Comparison of ENCODE assay signal across 16 cellular contexts in genomic region chr6:128241221-128241620, GRCh38.
DNase-seq lines count a peak whose midpoint lies in the region; ATAC-seq and TF ChIP-seq lines count a peak whose summit lies in the region.
"Had no signal": no experiment of that assay in that cellular context is flagged by ENCODE, and none has a peak within 500 bp of the region (broad histone marks: within the 10 kb centered on the region; RNA-seq: fewer than 3 reads in every experiment).

No MANE protein-coding gene starts in this region.

- H3K9me3 Mint-ChIP-seq in memory B cell: no peaks in the 10 kb centered on the region
- no peaks in the 10 kb centered on the region for H3K9me3 Mint-ChIP-seq in Caco-2 (ENCODE audit: unreplicated experiment)

- peak; percentile 9 to 11 for DNase-seq in memory B cell (ENCODE audit: low spot score in 2 of 2)
- DNase-seq in testis: no peak
- no peak for DNase-seq in activated naive CD4-positive, alpha-beta T cell treated with Interleukin-2 at 50 U/mL for 16 hours
- DNase-seq in hepatocyte (ENCODE audit: low spot score): no peak
- no peak for DNase-seq in Caco-2
- DNase-seq: adrenal gland, heart left ventricle, kidney glomerular epithelial cell, NCI-H1105 treated with DMSO at 0.1 percent for 48 hours, NCI-H345 had no signal

- no TSS peak for BruUV-seq in Caco-2 (replicated peaks; lab: Mats Ljungman, UMichigan)

- no peaks in the 10 kb centered on the region for H4K20me1 ChIP-seq in hepatocyte (ENCODE audit: insufficient read depth, poor library complexity, severe bottlenecking)

- H3K9me3 ChIP-seq in testis (no peaks in the 10 kb centered on the region), hepatocyte (ENCODE audit: low read depth) (no peaks in the 10 kb centered on the region), Caco-2 (no peaks in the 10 kb centered on the region)
- H3K9me3 ChIP-seq: adrenal gland, heart left ventricle had no signal

- H3K4me1 Mint-ChIP-seq in memory B cell (peaks cover 12% of the 10 kb centered on the region), Caco-2 (ENCODE audit: low read depth, unreplicated experiment) (peaks cover 15% of the 10 kb centered on the region)

- H3K4me3 ChIP-seq in testis (no peak overlapping the region), hepatocyte (no peak overlapping the region), Caco-2 (ENCODE audit: low read depth, low read length) (no peak overlapping the region)
- H3K4me3 ChIP-seq: adrenal gland, heart left ventricle had no signal

- WGBS in testis, 2 donors: 81 to 92% methylated on average over 3 of the region's 3 CpGs
- WGBS in hepatocyte (ENCODE audit: low lambda C conversion rate, missing lambda C conversion rate): 81% methylated on average over 3 of the region's 3 CpGs

- peaks cover 3% of the 10 kb centered on the region for H3K36me3 Mint-ChIP-seq in memory B cell
- peaks cover 18% of the 10 kb centered on the region for H3K36me3 Mint-ChIP-seq in Caco-2 (ENCODE audit: insufficient read depth, unreplicated experiment)

- POLR2A ChIA-PET in Caco-2 (lab: Charles Lee): no interaction called here

- intact Hi-C loops in testis (cut with DNase I; ENCODE audit: low total_unique reads): no loop called here
- intact Hi-C loops in Caco-2 (cut with micrococcal nuclease; ENCODE audit: unreplicated experiment): no loop called here

- no peaks in the 10 kb centered on the region for H3K36me3 ChIP-seq in testis (ENCODE audit: low read depth, missing control alignments)
- no peaks in the 10 kb centered on the region for H3K36me3 ChIP-seq in hepatocyte (replicated peaks; ENCODE audit: insufficient read depth, low read depth)
- no peaks in the 10 kb centered on the region for H3K36me3 ChIP-seq in Caco-2 (ENCODE audit: control insufficient read depth, insufficient read depth, low read length)
- H3K36me3 ChIP-seq: adrenal gland, heart left ventricle had no signal

- H3K27ac ChIP-seq in testis (no peak overlapping the region), hepatocyte (no peak overlapping the region)
- H3K27ac ChIP-seq: adrenal gland, epithelial cell of prostate had no signal

- TF ChIP-seq POLR2A in testis (IDR thresholded peaks at IDR 0.05): no peak

- TF ChIP-seq CTCF in testis (IDR thresholded peaks at IDR 0.05) (no peak), hepatocyte (IDR thresholded peaks at IDR 0.05; ENCODE audit: poor library complexity) (no peak), Caco-2 (IDR thresholded peaks at IDR 0.05; ENCODE audit: insufficient read depth in 1 of 2, low read depth in 1 of 2, low read length in 1 of 2, severe bottlenecking in 1 of 2, unreplicated experiment in 1 of 2) (no peak)

- CTCF ChIA-PET in Caco-2 (lab: Charles Lee): no interaction called here

- H3K79me2 ChIP-seq in hepatocyte: peaks cover 27% of the 10 kb centered on the region

- ATAC-seq in GM18511 (IDR thresholded peaks at IDR 0.05; ENCODE audit: unreplicated experiment): peak; percentile 47
- ATAC-seq in GM21423 (IDR thresholded peaks at IDR 0.05; ENCODE audit: unreplicated experiment): peak; percentile 53
- ATAC-seq in HG03103 (IDR thresholded peaks at IDR 0.05; ENCODE audit: low read depth, unreplicated experiment): peak; percentile 47
- ATAC-seq in memory B cell (ENCODE audit: low read depth): peak; percentile 77
- ATAC-seq: activated CD4-positive, CD25-positive, alpha-beta regulatory T cell treated with anti-CD3 and anti-CD28 coated beads, Interleukin-2, amount 50 U/mL, for 24 hours; heart left ventricle; HepG2 had no signal

- H3K4me2 ChIP-seq in hepatocyte: no peak overlapping the region

- H2AFZ ChIP-seq in hepatocyte: no peak overlapping the region

- peak overlapping the region; percentile 84 for H3K4me3 Mint-ChIP-seq in memory B cell
- no peak overlapping the region for H3K4me3 Mint-ChIP-seq in Caco-2 (ENCODE audit: unreplicated experiment)

- peak overlapping the region; percentile 86 for H3K27ac Mint-ChIP-seq in memory B cell
- H3K27ac Mint-ChIP-seq in Caco-2 (ENCODE audit: unreplicated experiment): no peak overlapping the region

- H3K27me3 Mint-ChIP-seq in memory B cell (no peaks in the 10 kb centered on the region), Caco-2 (ENCODE audit: insufficient read depth, unreplicated experiment) (no peaks in the 10 kb centered on the region)

- H3K9me2 ChIP-seq in hepatocyte (replicated peaks; ENCODE audit: insufficient read depth): no peaks in the 10 kb centered on the region

- no peaks in the 10 kb centered on the region for H3K4me1 ChIP-seq in testis
- no peaks in the 10 kb centered on the region for H3K4me1 ChIP-seq in hepatocyte (ENCODE audit: insufficient read depth)
- H3K4me1 ChIP-seq in Caco-2: peaks cover 24% of the 10 kb centered on the region

- no peaks in the 10 kb centered on the region for H3K27me3 ChIP-seq in testis
- H3K27me3 ChIP-seq in hepatocyte: no peaks in the 10 kb centered on the region
- no peaks in the 10 kb centered on the region for H3K27me3 ChIP-seq in Caco-2 (replicated peaks; ENCODE audit: control insufficient read depth, insufficient read depth, low read length)
- H3K27me3 ChIP-seq: adrenal gland, heart left ventricle had no signal

Comparison
In these comparisons a context has a peak if more than half of its experiments do, and no peak if none do; other contexts are left out.
1. DNase-seq: peak in memory B cell (2 of 2); none in testis (single experiment), activated naive CD4-positive, alpha-beta T cell treated with Interleukin-2 at 50 U/mL for 16 hours (single experiment), hepatocyte (single experiment) and Caco-2 (0 of 2).
2. Peak in every context shown above with its lines, with median percentiles within 50 percentile points of each other: ATAC-seq.